In genomic region chr6:26473758-26474438, GRCh38 we compare ENCODE assay signal across 8 cellular contexts. TPM values are rescaled to one million over a fixed set of nuclear protein-coding genes. Genes with fewer than 3 reads are reported as not detected.
A peak's percentile ranks its signal among the peaks of the same experiment; 100 is the strongest.
DNase-seq lines count a peak whose midpoint lies in the region; ATAC-seq and FAIRE-seq lines count a peak whose summit lies in the region.

No MANE protein-coding gene starts in this region.

- CTCF ChIA-PET in activated CD8-positive, alpha-beta memory T cell treated with anti-CD3 and anti-CD28 coated beads, Interleukin-2, amount 10 ng/mL, durations not matched to agents 7 days and 5 days (lab: Charles Lee): interaction anchor here (0.9 to 2.2 kb wide), 10 partner anchors 22 to 165 kb away, joined by 3 to 6 read pairs (median 3); no protein-coding TSS in a partner anchor

- FAIRE-seq in endometrium (lab: Jason Lieb, UNC): peak; percentile 91

- H3K4me1 Mint-ChIP-seq in activated CD8-positive, alpha-beta memory T cell treated with anti-CD3 and anti-CD28 coated beads, Interleukin-2, amount 10 ng/mL, durations not matched to agents 7 days and 5 days: peaks cover 40% of the 10 kb centered on the region

- peak overlapping the region; percentile 99 for H3K4me3 Mint-ChIP-seq in activated CD8-positive, alpha-beta memory T cell treated with anti-CD3 and anti-CD28 coated beads, Interleukin-2, amount 10 ng/mL, durations not matched to agents 7 days and 5 days

- ATAC-seq in GM19372 (IDR thresholded peaks at IDR 0.05; ENCODE audit: low read depth, unreplicated experiment) (peak; percentile 83), HG03521 (IDR thresholded peaks at IDR 0.05; ENCODE audit: unreplicated experiment) (peak; percentile 91)
- peak; percentile 97 for ATAC-seq in activated CD8-positive, alpha-beta memory T cell treated with anti-CD3 and anti-CD28 coated beads, Interleukin-2, amount 10 ng/mL, durations not matched to agents 7 days and 5 days

- H3K9me3 Mint-ChIP-seq in activated CD8-positive, alpha-beta memory T cell treated with anti-CD3 and anti-CD28 coated beads, Interleukin-2, amount 10 ng/mL, durations not matched to agents 7 days and 5 days (ENCODE audit: low read depth): peaks cover 7% of the 10 kb centered on the region

- DNase-seq in C1 segment of cervical spinal cord (lab: John Stamatoyannopoulos, UW): peak in 10 of 14 donors; percentile 15 to 70 (median 42)
- peak; percentile 91 to 98 for DNase-seq in NOMO-1 (lab: John Stamatoyannopoulos, UW; ENCODE audit: unreplicated experiment in 2 of 2)
- peak; percentile 92 for DNase-seq in activated CD8-positive, alpha-beta memory T cell treated with anti-CD3 and anti-CD28 coated beads, Interleukin-2, amount 10 ng/mL, durations not matched to agents 7 days and 5 days
- peak; percentile 69 for DNase-seq in middle frontal gyrus (ENCODE audit: extremely low spot score, low spot score)
- DNase-seq in stimulated activated CD8-positive, alpha-beta memory T cell treated with anti-CD3 and anti-CD28 coated beads, Interleukin-2, amount 100 ng/mL, for 1 hour (ENCODE audit: low read depth in 2 of 2): peak; percentile 58 to 61

- peaks cover 53% of the 10 kb centered on the region for H3K36me3 Mint-ChIP-seq in activated CD8-positive, alpha-beta memory T cell treated with anti-CD3 and anti-CD28 coated beads, Interleukin-2, amount 10 ng/mL, durations not matched to agents 7 days and 5 days

- H3K27me3 Mint-ChIP-seq in activated CD8-positive, alpha-beta memory T cell treated with anti-CD3 and anti-CD28 coated beads, Interleukin-2, amount 10 ng/mL, durations not matched to agents 7 days and 5 days: no peaks in the 10 kb centered on the region

- peak overlapping the region; percentile 100 for H3K27ac Mint-ChIP-seq in activated CD8-positive, alpha-beta memory T cell treated with anti-CD3 and anti-CD28 coated beads, Interleukin-2, amount 10 ng/mL, durations not matched to agents 7 days and 5 days

RNA-seq across cellular contexts. Expression of gene BTN2A1, which starts 16.1 kb away (rescaled TPM):
- 10 to 100 TPM; 25.1 to 26.5 TPM for total RNA-seq in activated CD8-positive, alpha-beta memory T cell treated with anti-CD3 and anti-CD28 coated beads, Interleukin-2, amount 10 ng/mL, durations not matched to agents 7 days and 5 days

RNA-seq across cellular contexts. Expression of gene BTN1A1, which starts 26.2 kb away (rescaled TPM):
- not detected for total RNA-seq in activated CD8-positive, alpha-beta memory T cell treated with anti-CD3 and anti-CD28 coated beads, Interleukin-2, amount 10 ng/mL, durations not matched to agents 7 days and 5 days

RNA-seq across cellular contexts. Expression of gene BTN3A3, which starts 33.6 kb away (rescaled TPM):
- total RNA-seq in activated CD8-positive, alpha-beta memory T cell treated with anti-CD3 and anti-CD28 coated beads, Interleukin-2, amount 10 ng/mL, durations not matched to agents 7 days and 5 days: 10 to 100 TPM; 50.1 to 63.9 TPM

Comparison
In these comparisons a context has a peak if more than half of its experiments do, and no peak if none do; other contexts are left out.
1. Peak in every context shown above with its lines: DNase-seq and ATAC-seq.
2. DNase-seq: peak in every context shown above with its lines; median percentile 94 in NOMO-1; 92 in activated CD8-positive, alpha-beta memory T cell treated with anti-CD3 and anti-CD28 coated beads, Interleukin-2, amount 10 ng/mL, durations not matched to agents 7 days and 5 days; 69 in middle frontal gyrus; 60 in stimulated activated CD8-positive, alpha-beta memory T cell treated with anti-CD3 and anti-CD28 coated beads, Interleukin-2, amount 100 ng/mL, for 1 hour; 42 in C1 segment of cervical spinal cord.